ENCODE assay signal across 14 cellular contexts in the genomic region with DNA sequence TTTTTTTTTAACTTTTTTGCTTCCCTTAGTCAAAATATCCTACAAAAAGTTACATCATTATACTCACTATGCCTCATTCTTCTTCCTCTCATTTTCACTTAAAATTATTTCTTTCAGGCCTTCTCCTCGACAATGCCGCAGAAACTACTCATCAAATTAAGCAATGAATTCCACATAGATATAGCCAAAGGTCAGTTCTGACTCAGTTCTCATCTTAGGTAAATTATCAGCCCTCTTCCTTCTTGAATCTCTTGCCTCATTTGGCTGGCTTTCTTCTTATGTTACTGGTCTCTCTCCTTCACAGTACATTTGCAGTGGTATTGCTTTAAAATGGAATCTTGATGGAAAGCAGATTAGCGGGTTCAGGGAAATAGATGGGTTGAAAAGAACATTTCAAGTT.
"Had no signal": no experiment of that assay in that cellular context is flagged by ENCODE, and none has a peak within 500 bp of the region (broad histone marks: within the 10 kb centered on the region; RNA-seq: fewer than 3 reads in every experiment).

No MANE protein-coding gene starts in this region.

- DNase-seq: activated CD4-positive, alpha-beta T cell treated with anti-CD3 and anti-CD28 coated beads for 48 hours; activated CD8-positive, alpha-beta memory T cell treated with anti-CD3 and anti-CD28 coated beads, Interleukin-2, amount 50 U/mL, for 48 hours; activated CD8-positive, alpha-beta T cell treated with anti-CD3 and anti-CD28 coated beads, Interleukin-2, amount 10 ng/mL, durations not matched to agents 7 days and 5 days; activated naive CD8-positive, alpha-beta T cell treated with anti-CD3 and anti-CD28 coated beads, Interleukin-2, amount 10 ng/mL, durations not matched to agents 7 days and 5 days; central memory CD4-positive, alpha-beta T cell; effector memory CD4-positive, alpha-beta T cell; glutamatergic neuron; immature natural killer cell; ovary; stimulated activated CD4-positive, alpha-beta T cell treated with anti-CD3 and anti-CD28 coated beads, Interleukin-4, amount 100 ng/mL, for 1 hour; stimulated activated CD8-positive, alpha-beta memory T cell treated with anti-CD3 and anti-CD28 coated beads, Interleukin-4, amount 100 ng/mL, for 48 hours; stimulated activated naive CD8-positive, alpha-beta T cell treated with anti-CD3 and anti-CD28 coated beads, Interleukin-15, amount 100 ng/mL, for 72 hours; testis had no signal

- H3K9me3 ChIP-seq: ovary, testis had no signal

- ATAC-seq: activated CD8-positive, alpha-beta T cell treated with anti-CD3 and anti-CD28 coated beads, Interleukin-2, amount 10 ng/mL, durations not matched to agents 7 days and 5 days; stimulated activated naive CD8-positive, alpha-beta T cell treated with anti-CD3 and anti-CD28 coated beads, Interleukin-15, amount 100 ng/mL, for 72 hours; WTC11 had no signal

- H3K36me3 ChIP-seq: ovary had no signal

- H3K27ac ChIP-seq: ovary, testis had no signal

- H3K4me3 ChIP-seq: ovary, testis had no signal

- H3K4me1 ChIP-seq: testis had no signal

- H3K27me3 ChIP-seq: ovary, testis had no signal
